ENCODE assay signal across 8 cellular contexts in the genomic region with DNA sequence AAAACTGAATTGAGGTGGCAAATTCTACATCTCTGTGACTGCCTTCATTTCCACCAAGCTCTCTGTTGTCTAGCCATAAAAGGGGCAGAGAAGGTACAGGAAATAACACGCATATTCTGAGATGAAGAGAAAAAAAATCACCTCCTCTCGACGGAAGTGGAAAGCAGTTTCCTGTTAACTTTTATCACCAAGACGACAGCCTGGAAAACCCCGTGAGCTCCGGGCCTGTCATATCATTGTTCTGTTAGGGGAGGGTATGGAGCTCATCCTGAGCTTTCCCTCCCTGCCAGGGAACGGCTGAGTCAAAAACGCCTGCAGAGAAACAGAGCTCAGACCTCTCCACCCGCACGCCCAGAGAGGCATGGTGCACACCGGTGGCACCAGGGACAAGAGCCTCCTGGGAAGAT.
DNase-seq lines count a peak whose midpoint lies in the region; ATAC-seq and TF ChIP-seq lines count a peak whose summit lies in the region.

No MANE protein-coding gene starts in this region.

- no peak for TF ChIP-seq CTCF in right atrium auricular region (IDR thresholded peaks at IDR 0.05)

- DNase-seq in left cardiac atrium (no peak), cardiac septum (ENCODE audit: low spot score) (no peak), activated T-cell treated with anti-CD3 and anti-CD28 coated beads for 24 hours (ENCODE audit: low read depth) (peak; percentile 72), right atrium auricular region (ENCODE audit: low spot score) (no peak), NCI-H345 (lab: John Stamatoyannopoulos, UW) (no peak), EL (no peak)
- DNase-seq in stimulated activated CD4-positive, alpha-beta T cell treated with anti-CD3 and anti-CD28 coated beads, TNF-alpha, amount 100 ng/mL, for 4 hours (ENCODE audit: low read depth in 3 of 3) = peak; percentile 33 to 63 (median 45)

- H3K4me1 ChIP-seq in right atrium auricular region = peaks cover 0 to 48% of the 10 kb centered on the region in 2 donors

- intact Hi-C loops in left cardiac atrium (cut with DNase I) (loop anchor here in 1 of 2 donors (5.0 kb wide), 1 partner anchor 305 kb away; no protein-coding TSS in a partner anchor), cardiac septum (cut with DNase I) (loop anchor here (1.0 to 10.0 kb wide), 4 partner anchors 218 to 690 kb away; no protein-coding TSS in a partner anchor)

- H3K27me3 ChIP-seq in right atrium auricular region = no peaks in the 10 kb centered on the region

- no peaks in the 10 kb centered on the region for H3K9me3 ChIP-seq in right atrium auricular region

- H3K36me3 ChIP-seq in right atrium auricular region = no peaks in the 10 kb centered on the region

- H3K4me3 ChIP-seq in right atrium auricular region = no peak overlapping the region

- ATAC-seq in left cardiac atrium (peak; percentile 9 to 24), HG03565 (IDR thresholded peaks at IDR 0.05; ENCODE audit: unreplicated experiment) (peak; percentile 70)

- peak overlapping the region; percentile 21 to 75 for H3K27ac ChIP-seq in right atrium auricular region

Comparison
In these comparisons a context has a peak if more than half of its experiments do, and no peak if none do; other contexts are left out.
1. DNase-seq: peak in activated T-cell treated with anti-CD3 and anti-CD28 coated beads for 24 hours (single experiment) and stimulated activated CD4-positive, alpha-beta T cell treated with anti-CD3 and anti-CD28 coated beads, TNF-alpha, amount 100 ng/mL, for 4 hours (3 of 3); none in left cardiac atrium (single experiment), cardiac septum (single experiment), right atrium auricular region (single experiment), NCI-H345 (single experiment) and EL (single experiment).